16 cellular contexts compared by ENCODE assay signal in genomic region chr12:48280572-48280971, GRCh38.
"Had no signal": no experiment of that assay in that cellular context is flagged by ENCODE, and none has a peak within 500 bp of the region (broad histone marks: within the 10 kb centered on the region; RNA-seq: fewer than 3 reads in every experiment).

No MANE protein-coding gene starts in this region.

- H3K4me1 ChIP-seq: foreskin keratinocyte, right atrium auricular region, stomach, transverse colon had no signal

- H3K27ac ChIP-seq: foreskin keratinocyte, right atrium auricular region, stomach, thoracic aorta, transverse colon had no signal

- H3K27me3 ChIP-seq: hepatocyte, right atrium auricular region, transverse colon had no signal

- H3K36me3 ChIP-seq: right atrium auricular region, stomach, transverse colon had no signal

- H3K4me3 ChIP-seq: hepatocyte, right atrium auricular region, stomach, thoracic aorta, transverse colon had no signal

- FAIRE-seq: colon, endothelial cell of umbilical vein, small intestine had no signal

- ATAC-seq: foreskin keratinocyte; naive thymus-derived CD4-positive, alpha-beta T cell had no signal

- DNase-seq: dermis blood vessel endothelial cell; erythroblast; foreskin keratinocyte; kidney glomerular epithelial cell; naive thymus-derived CD4-positive, alpha-beta T cell; nephron progenitor cell; small intestine; stimulated activated CD4-positive, alpha-beta T cell treated with anti-CD3 and anti-CD28 coated beads, Interleukin-12 subunit alpha, Interleukin-12 subunit beta, amount 100 ng/mL, for 4 hours; stimulated activated naive CD4-positive, alpha-beta T cell; stomach; transverse colon had no signal
